ENCODE assay signal across 1 cellular context in the genomic region with DNA sequence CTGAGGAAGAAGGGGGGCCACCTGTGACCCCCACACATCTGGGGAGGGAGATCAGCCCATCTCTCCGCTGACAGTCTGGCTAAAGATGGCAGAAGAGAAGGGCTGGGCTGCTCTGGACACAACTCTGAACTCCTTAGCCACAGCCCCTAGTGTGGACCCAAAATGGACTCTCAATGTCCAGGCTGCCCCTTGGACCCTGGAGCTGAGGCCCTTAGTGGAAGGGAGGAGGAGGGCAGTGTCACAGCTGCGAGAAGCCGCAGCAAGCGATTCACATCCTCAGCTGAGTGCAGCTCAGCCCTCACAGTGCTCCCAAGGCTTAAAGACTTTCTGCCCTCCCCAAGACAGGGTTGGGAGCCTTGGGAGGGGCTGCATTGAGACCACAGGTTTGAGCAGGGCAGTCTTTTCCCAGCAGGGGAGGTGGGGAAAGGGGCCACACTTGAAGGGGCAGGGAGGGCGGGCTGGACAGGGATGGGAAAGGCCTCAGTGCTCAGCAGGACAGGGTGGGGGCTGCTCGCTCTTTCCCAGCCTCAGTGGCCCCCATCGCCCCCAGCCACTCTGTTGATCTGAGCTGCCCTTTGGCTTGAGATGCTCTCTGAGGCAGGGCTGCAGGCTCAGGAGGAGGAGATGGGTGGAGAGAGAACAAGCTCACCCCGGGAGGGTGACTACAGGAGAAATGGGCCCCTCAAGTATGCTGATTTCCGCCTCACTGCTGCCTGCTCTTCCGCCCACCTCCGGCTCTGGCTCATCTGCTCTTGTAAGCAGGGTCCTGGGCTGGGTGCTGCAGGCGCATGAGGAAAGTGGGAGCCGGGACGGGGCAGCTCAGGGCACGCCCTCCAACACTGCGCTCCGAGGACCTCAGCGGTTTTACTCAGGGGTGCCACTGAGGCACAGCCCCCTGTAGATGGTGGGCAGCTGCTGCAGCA.
TF ChIP-seq lines count a peak whose summit lies in the region.

No MANE protein-coding gene starts in this region.

TF ChIP-seq in WTC11, 78 proteins besides CTCF, POLR2A, EP300 and RAD21 (continued from another document):
- TF ChIP-seq AFF4 (CRISPR knock-in tag; IDR thresholded peaks at IDR 0.05; ENCODE audit: borderline replicate concordance) (no peak), NR1H2 (CRISPR knock-in tag; IDR thresholded peaks at IDR 0.05) (no peak), NR2C2 (CRISPR knock-in tag; IDR thresholded peaks at IDR 0.05) (no peak), USF1 (CRISPR knock-in tag; IDR thresholded peaks at IDR 0.05) (no peak), USF2 (CRISPR knock-in tag; IDR thresholded peaks at IDR 0.05) (no peak), SOX15 (CRISPR knock-in tag; IDR thresholded peaks at IDR 0.05) (no peak), FOXP4 (CRISPR knock-in tag; IDR thresholded peaks at IDR 0.05) (no peak), NFATC4 (CRISPR knock-in tag; IDR thresholded peaks at IDR 0.05) (no peak), ETV6 (CRISPR knock-in tag; IDR thresholded peaks at IDR 0.05) (no peak), ZNF396 (CRISPR knock-in tag; IDR thresholded peaks at IDR 0.05; ENCODE audit: borderline replicate concordance) (no peak), ZNF232 (CRISPR knock-in tag; IDR thresholded peaks at IDR 0.05) (no peak), MYBL2 (CRISPR knock-in tag; IDR thresholded peaks at IDR 0.05) (no peak)
- TF ChIP-seq, protein P1, sequence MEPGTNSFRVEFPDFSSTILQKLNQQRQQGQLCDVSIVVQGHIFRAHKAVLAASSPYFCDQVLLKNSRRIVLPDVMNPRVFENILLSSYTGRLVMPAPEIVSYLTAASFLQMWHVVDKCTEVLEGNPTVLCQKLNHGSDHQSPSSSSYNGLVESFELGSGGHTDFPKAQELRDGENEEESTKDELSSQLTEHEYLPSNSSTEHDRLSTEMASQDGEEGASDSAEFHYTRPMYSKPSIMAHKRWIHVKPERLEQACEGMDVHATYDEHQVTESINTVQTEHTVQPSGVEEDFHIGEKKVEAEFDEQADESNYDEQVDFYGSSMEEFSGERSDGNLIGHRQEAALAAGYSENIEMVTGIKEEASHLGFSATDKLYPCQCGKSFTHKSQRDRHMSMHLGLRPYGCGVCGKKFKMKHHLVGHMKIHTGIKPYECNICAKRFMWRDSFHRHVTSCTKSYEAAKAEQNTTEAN (CRISPR knock-in tag; IDR thresholded peaks at IDR 0.05): no peak
